ENCODE assay signal across 16 cellular contexts in genomic region chr5:148388692-148389091, GRCh38. TPM values are rescaled to one million over a fixed set of nuclear protein-coding genes. Genes with fewer than 3 reads are reported as not detected.
DNase-seq lines count a peak whose midpoint lies in the region; ATAC-seq and TF ChIP-seq lines count a peak whose summit lies in the region.
"Had no signal": no experiment of that assay in that cellular context is flagged by ENCODE, and none has a peak within 500 bp of the region (broad histone marks: within the 10 kb centered on the region; RNA-seq: fewer than 3 reads in every experiment).

No MANE protein-coding gene starts in this region.

- H3K4me3 Mint-ChIP-seq in activated T-cell treated with anti-CD3 and anti-CD28 coated beads, Interleukin-2, amount 50 U/mL, for 4 hours: peak overlapping the region; percentile 33
- no peak overlapping the region for H3K4me3 Mint-ChIP-seq in GM23338
- peak overlapping the region; percentile 52 for H3K4me3 Mint-ChIP-seq in activated T-helper 17 cell treated with anti-CD3 and anti-CD28 coated beads, Interleukin-2, amount 50 U/mL, for 72 hours
- H3K4me3 Mint-ChIP-seq: memory B cell had no signal

- H3K27ac ChIP-seq in GM23338 (ENCODE audit: low read depth) (no peak overlapping the region; the same call in 1 of the 2 replicates), neutrophil (peak overlapping the region; percentile 32)
- H3K27ac ChIP-seq: PC-9 had no signal

- peak; percentile 42 to 44 for ATAC-seq in activated T-cell treated with anti-CD3 and anti-CD28 coated beads, Interleukin-2, amount 50 U/mL, for 4 hours
- ATAC-seq in GM23338 (no peak), GM19324 (IDR thresholded peaks at IDR 0.05; ENCODE audit: low FRiP score, unreplicated experiment) (no peak)
- ATAC-seq in activated T-helper 17 cell treated with anti-CD3 and anti-CD28 coated beads, Interleukin-2, amount 50 U/mL, for 72 hours (replicated peaks): peak; percentile 70

- no peaks in the 10 kb centered on the region for H3K9me3 ChIP-seq in neutrophil

- DNase-seq in activated T-cell treated with anti-CD3 and anti-CD28 coated beads, Interleukin-2, amount 50 U/mL, for 4 hours: no peak
- DNase-seq in activated T-cell treated with anti-CD3 and anti-CD28 coated beads, Interleukin-2, amount 50 U/mL, for 48 hours: no peak
- DNase-seq in GM23338 (ENCODE audit: low spot score) (no peak), amygdala (lab: John Stamatoyannopoulos, UW) (no peak), NCI-H2107 (lab: John Stamatoyannopoulos, UW) (no peak)
- DNase-seq: COR-L47, foreskin melanocyte, NCI-H1105 treated with DMSO at 0.1 percent for 48 hours, occipital lobe, PC-9 had no signal

- 0 out of 2 replicates have a peak, but pooled peaks cover 4% of the 10 kb centered on the region for H4K20me1 ChIP-seq in GM23338 (replicated peaks; ENCODE audit: insufficient read depth)

- peak overlapping the region; percentile 29; the same call in 1 of the 2 replicates for H3K4me2 ChIP-seq in GM23338
- H3K4me2 ChIP-seq: PC-9 had no signal

- H3K4me3 ChIP-seq in GM23338 (peak overlapping the region; percentile 16; the same call in 1 of the 2 replicates), neutrophil (ENCODE audit: low read depth in 1 of 2, low read length in 1 of 2) (no peak overlapping the region)
- H3K4me3 ChIP-seq: PC-9 had no signal

- H3K36me3 ChIP-seq in GM23338 (ENCODE audit: insufficient read depth) (no peaks in the 10 kb centered on the region), neutrophil (peaks cover 19% of the 10 kb centered on the region)

- no peak overlapping the region for H2AFZ ChIP-seq in GM23338
- H2AFZ ChIP-seq: PC-9 had no signal

- no peaks in the 10 kb centered on the region for H3K27me3 Mint-ChIP-seq in activated T-cell treated with anti-CD3 and anti-CD28 coated beads, Interleukin-2, amount 50 U/mL, for 4 hours (ENCODE audit: low read depth)
- H3K27me3 Mint-ChIP-seq in GM23338 (ENCODE audit: insufficient read depth, low read depth, poor library complexity): no peaks in the 10 kb centered on the region
- no peaks in the 10 kb centered on the region for H3K27me3 Mint-ChIP-seq in activated T-helper 17 cell treated with anti-CD3 and anti-CD28 coated beads, Interleukin-2, amount 50 U/mL, for 72 hours
- H3K27me3 Mint-ChIP-seq: memory B cell had no signal

- H3F3A ChIP-seq in GM23338 (replicated peaks; ENCODE audit: low read depth): no peaks in the 10 kb centered on the region

- no peak overlapping the region; the same call in 1 of the 2 replicates for H3K27ac Mint-ChIP-seq in GM23338
- peak overlapping the region; percentile 66 for H3K27ac Mint-ChIP-seq in activated T-helper 17 cell treated with anti-CD3 and anti-CD28 coated beads, Interleukin-2, amount 50 U/mL, for 72 hours
- H3K27ac Mint-ChIP-seq: brain, memory B cell had no signal

- peaks cover 90% of the 10 kb centered on the region for H3K79me2 ChIP-seq in GM23338 (replicated peaks; ENCODE audit: insufficient read depth)

- peaks cover 73% of the 10 kb centered on the region for H3K4me1 Mint-ChIP-seq in activated T-cell treated with anti-CD3 and anti-CD28 coated beads, Interleukin-2, amount 50 U/mL, for 4 hours (ENCODE audit: low read depth)
- peaks cover 39% of the 10 kb centered on the region for H3K4me1 Mint-ChIP-seq in GM23338
- peaks cover 58% of the 10 kb centered on the region for H3K4me1 Mint-ChIP-seq in activated T-helper 17 cell treated with anti-CD3 and anti-CD28 coated beads, Interleukin-2, amount 50 U/mL, for 72 hours

- no peak for TF ChIP-seq CTCF in GM23338 (conservative IDR thresholded peaks at IDR 0.05; ENCODE audit: low read depth in 2 of 2)
- TF ChIP-seq CTCF in neutrophil (IDR thresholded peaks at IDR 0.05): no peak

- H3K4me1 ChIP-seq in GM23338 (ENCODE audit: insufficient read depth) (peaks cover 33% of the 10 kb centered on the region), neutrophil (ENCODE audit: control insufficient read depth in 1 of 2, insufficient read depth in 1 of 2, low read depth in 1 of 2, low read length in 1 of 2) (peaks cover 38 to 60% of the 10 kb centered on the region in 2 experiments)

- no peaks in the 10 kb centered on the region for H3K9me3 Mint-ChIP-seq in activated T-cell treated with anti-CD3 and anti-CD28 coated beads, Interleukin-2, amount 50 U/mL, for 4 hours
- no peaks in the 10 kb centered on the region; the same call in 2 of the 3 replicates for H3K9me3 Mint-ChIP-seq in GM23338
- H3K9me3 Mint-ChIP-seq in activated T-helper 17 cell treated with anti-CD3 and anti-CD28 coated beads, Interleukin-2, amount 50 U/mL, for 72 hours: no peaks in the 10 kb centered on the region
- H3K9me3 Mint-ChIP-seq: brain, memory B cell had no signal

- H3K36me3 Mint-ChIP-seq in activated T-cell treated with anti-CD3 and anti-CD28 coated beads, Interleukin-2, amount 50 U/mL, for 4 hours (ENCODE audit: insufficient read depth): peaks cover 26% of the 10 kb centered on the region
- H3K36me3 Mint-ChIP-seq in GM23338 (ENCODE audit: low read depth): peaks cover 3% of the 10 kb centered on the region; the same call in 1 of the 3 replicates
- H3K36me3 Mint-ChIP-seq in activated T-helper 17 cell treated with anti-CD3 and anti-CD28 coated beads, Interleukin-2, amount 50 U/mL, for 72 hours (ENCODE audit: low read depth): peaks cover 61% of the 10 kb centered on the region

- no peaks in the 10 kb centered on the region for H3K9me2 ChIP-seq in GM23338 (ENCODE audit: insufficient read depth)

- H3K27me3 ChIP-seq in GM23338 (ENCODE audit: insufficient read depth) (no peaks in the 10 kb centered on the region), neutrophil (no peaks in the 10 kb centered on the region)

TF ChIP-seq in GM23338, 12 proteins besides CTCF, POLR2A, EP300 and RAD21 (continues in another document):
- TF ChIP-seq EZH2phosphoT487 (IDR thresholded peaks at IDR 0.05; ENCODE audit: unreplicated experiment) (no peak), CREB1 (CRISPR knock-in tag; IDR thresholded peaks at IDR 0.05; ENCODE audit: low read depth) (no peak), NANOG (IDR thresholded peaks at IDR 0.05; ENCODE audit: borderline replicate concordance) (no peak), EZH2 (IDR thresholded peaks at IDR 0.05; ENCODE audit: low read depth, unreplicated experiment) (no peak)

RNA-seq across cellular contexts. Expression of gene FBXO38, which starts 4.9 kb away (rescaled TPM):
- 10 to 100 TPM; 29.8 to 31.5 (median 30.5) TPM for total RNA-seq in activated T-cell treated with anti-CD3 and anti-CD28 coated beads, Interleukin-2, amount 50 U/mL, for 4 hours
- total RNA-seq in GM23338 (2014; rRNA removed; shearing (Covaris generic)): 45.6 and 63.9 TPM in 2 replicates
- 12.0 and 13.3 TPM in 2 replicates for polyA plus RNA-seq in GM23338 (2016; fragmentation: Nextera tagmentation; extraction: Ambion mirVana)
- 10 to 100 TPM; 44.1 to 53.0 TPM for total RNA-seq in activated T-helper 17 cell treated with anti-CD3 and anti-CD28 coated beads, Interleukin-2, amount 50 U/mL, for 72 hours

RNA-seq across cellular contexts. Expression of gene SPINK9, which starts 53.3 kb away (rescaled TPM):
- not detected for total RNA-seq in activated T-cell treated with anti-CD3 and anti-CD28 coated beads, Interleukin-2, amount 50 U/mL, for 4 hours
- total RNA-seq in GM23338 (2014; rRNA removed; shearing (Covaris generic)): not detected in 2 replicates
- not detected in 2 replicates for polyA plus RNA-seq in GM23338 (2016; fragmentation: Nextera tagmentation; extraction: Ambion mirVana)
- not detected for total RNA-seq in activated T-helper 17 cell treated with anti-CD3 and anti-CD28 coated beads, Interleukin-2, amount 50 U/mL, for 72 hours
- total RNA-seq: occipital lobe, PC-9, skeletal muscle tissue had no signal

Comparison
In these comparisons a context has a peak if more than half of its experiments do, and no peak if none do; other contexts are left out.
1. ATAC-seq: peak in activated T-cell treated with anti-CD3 and anti-CD28 coated beads, Interleukin-2, amount 50 U/mL, for 4 hours (2 of 2) and activated T-helper 17 cell treated with anti-CD3 and anti-CD28 coated beads, Interleukin-2, amount 50 U/mL, for 72 hours (single experiment); none in GM23338 (single experiment) and GM19324 (single experiment).